Comparison of ENCODE assay signal across 28 cellular contexts in the genomic region with DNA sequence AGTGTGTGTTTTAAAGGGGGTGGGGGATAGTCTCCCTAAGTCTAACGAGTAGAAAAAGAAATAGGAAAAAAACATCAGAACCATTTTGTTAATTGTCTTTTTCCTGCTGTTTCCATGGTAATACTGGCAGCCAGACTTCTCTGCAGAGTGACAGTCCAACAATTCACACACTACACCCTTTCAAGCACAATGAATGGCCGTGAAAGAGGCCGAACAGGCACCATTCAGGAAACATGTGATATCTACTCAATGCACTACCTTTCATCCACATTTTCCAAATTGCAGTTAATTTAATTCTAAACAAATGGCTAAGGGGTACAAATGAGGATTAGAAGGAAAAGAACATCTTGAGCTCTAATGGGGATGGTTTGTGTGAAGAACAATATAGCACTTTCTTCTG.
DNase-seq lines count a peak whose midpoint lies in the region; ATAC-seq and TF ChIP-seq lines count a peak whose summit lies in the region.
"Had no signal": no experiment of that assay in that cellular context is flagged by ENCODE, and none has a peak within 500 bp of the region (broad histone marks: within the 10 kb centered on the region; RNA-seq: fewer than 3 reads in every experiment).

No MANE protein-coding gene starts in this region.

- no peak overlapping the region for H3K9ac ChIP-seq in PC-3 (ENCODE audit: low read length)
- H3K9ac ChIP-seq: BLaER1 had no signal

- peaks cover 35% of the 10 kb centered on the region for H3K4me1 Mint-ChIP-seq in brain
- H3K4me1 Mint-ChIP-seq in activated T-cell treated with anti-CD3 and anti-CD28 coated beads, Interleukin-2, amount 50 U/mL, for 72 hours (ENCODE audit: low read depth) = no peaks in the 10 kb centered on the region
- H3K4me1 Mint-ChIP-seq: activated CD4-positive, alpha-beta memory T cell treated with anti-CD3 and anti-CD28 coated beads, Interleukin-2, amount 10 ng/mL, durations not matched to agents 7 days and 5 days; activated naive CD4-positive, alpha-beta T cell treated with anti-CD3 and anti-CD28 coated beads, Interleukin-2, amount 10 ng/mL, durations not matched to agents 7 days and 5 days; naive thymus-derived CD4-positive, alpha-beta T cell; stimulated activated naive CD8-positive, alpha-beta T cell treated with anti-CD3 and anti-CD28 coated beads, Interleukin-15, amount 100 ng/mL, for 72 hours had no signal

- ATAC-seq in PC-3 = no peak
- ATAC-seq in activated T-cell treated with anti-CD3 and anti-CD28 coated beads, Interleukin-2, amount 50 U/mL, for 72 hours (replicated peaks in 1 of 2) = no peak
- ATAC-seq in HG03565 (IDR thresholded peaks at IDR 0.05; ENCODE audit: unreplicated experiment) = no peak
- ATAC-seq: K562; naive thymus-derived CD4-positive, alpha-beta T cell; pancreas; right cardiac atrium; Right ventricle myocardium inferior; stimulated activated naive CD8-positive, alpha-beta T cell treated with anti-CD3 and anti-CD28 coated beads, Interleukin-15, amount 100 ng/mL, for 72 hours had no signal

- H3K4me3 ChIP-seq in PC-3 (ENCODE audit: low read length) = no peak overlapping the region
- H3K4me3 ChIP-seq: adrenal gland, BLaER1, K562, pancreas, PC-9, smooth muscle cell, transverse colon had no signal

- BruUV-seq in PC-3 (replicated peaks; lab: Mats Ljungman, UMichigan) = no TSS peak

- no peaks in the 10 kb centered on the region for H3K9me3 ChIP-seq in PC-3 (ENCODE audit: low read length)
- H3K9me3 ChIP-seq: adrenal gland, BLaER1, pancreas, transverse colon had no signal

- H3K27me3 ChIP-seq in PC-3 (ENCODE audit: low read length) = no peaks in the 10 kb centered on the region
- H3K27me3 ChIP-seq: adrenal gland, BLaER1, pancreas, transverse colon had no signal

- H4K20me1 ChIP-seq in PC-3 (ENCODE audit: low read length) = no peaks in the 10 kb centered on the region
- H4K20me1 ChIP-seq: BLaER1 had no signal

- peak overlapping the region in 4 of 5 experiments; percentile 34 to 71 (median 55) for H3K4me3 Mint-ChIP-seq in brain
- no peak overlapping the region for H3K4me3 Mint-ChIP-seq in activated T-cell treated with anti-CD3 and anti-CD28 coated beads, Interleukin-2, amount 50 U/mL, for 72 hours
- H3K4me3 Mint-ChIP-seq: activated CD4-positive, alpha-beta memory T cell treated with anti-CD3 and anti-CD28 coated beads, Interleukin-2, amount 10 ng/mL, durations not matched to agents 7 days and 5 days; activated naive CD4-positive, alpha-beta T cell treated with anti-CD3 and anti-CD28 coated beads, Interleukin-2, amount 10 ng/mL, durations not matched to agents 7 days and 5 days; mesothelial cell of epicardium; naive thymus-derived CD4-positive, alpha-beta T cell; stimulated activated naive CD8-positive, alpha-beta T cell treated with anti-CD3 and anti-CD28 coated beads, Interleukin-15, amount 100 ng/mL, for 72 hours had no signal

- CTCF ChIA-PET in PC-3 (lab: Charles Lee) = no interaction called here

- no peak for TF ChIP-seq CTCF in PC-3 (conservative IDR thresholded peaks at IDR 0.05; ENCODE audit: low read depth, low read length)
- no peak for TF ChIP-seq CTCF in brain (conservative IDR thresholded peaks at IDR 0.05)

- no peaks in the 10 kb centered on the region for H3F3A ChIP-seq in PC-3 (ENCODE audit: low read length, unreplicated experiment)

- no peaks in the 10 kb centered on the region for H3K36me3 Mint-ChIP-seq in brain
- no peaks in the 10 kb centered on the region for H3K36me3 Mint-ChIP-seq in activated T-cell treated with anti-CD3 and anti-CD28 coated beads, Interleukin-2, amount 50 U/mL, for 72 hours (ENCODE audit: insufficient read depth in 2 of 2)
- H3K36me3 Mint-ChIP-seq: activated naive CD4-positive, alpha-beta T cell treated with anti-CD3 and anti-CD28 coated beads, Interleukin-2, amount 10 ng/mL, durations not matched to agents 7 days and 5 days; mesothelial cell of epicardium; naive thymus-derived CD4-positive, alpha-beta T cell had no signal

- H3K9me3 Mint-ChIP-seq in brain = peaks cover 0 to 5% (median 0%) of the 10 kb centered on the region in 5 experiments
- no peaks in the 10 kb centered on the region for H3K9me3 Mint-ChIP-seq in activated T-cell treated with anti-CD3 and anti-CD28 coated beads, Interleukin-2, amount 50 U/mL, for 72 hours
- H3K9me3 Mint-ChIP-seq: mesothelial cell of epicardium had no signal

- H2AFZ ChIP-seq in PC-3 (ENCODE audit: low read length) = 0 out of 2 replicates have a peak overlapping the region, but pooled peaks have one; percentile 3
- H2AFZ ChIP-seq: PC-9 had no signal

- H3K4me2 ChIP-seq in PC-3 (ENCODE audit: low read length) = no peak overlapping the region
- H3K4me2 ChIP-seq: BLaER1, PC-9, smooth muscle cell had no signal

- H3K36me3 ChIP-seq in PC-3 (ENCODE audit: low read depth, low read length) = no peaks in the 10 kb centered on the region
- H3K36me3 ChIP-seq: adrenal gland, BLaER1, pancreas, transverse colon had no signal

- peaks cover 27% of the 10 kb centered on the region for H3K4me1 ChIP-seq in PC-3 (ENCODE audit: insufficient read depth, low read length)
- H3K4me1 ChIP-seq: adrenal gland, BLaER1, pancreas had no signal

- POLR2A ChIA-PET in PC-3 (lab: Charles Lee; ENCODE audit: unreplicated experiment) = no interaction called here

- no peaks in the 10 kb centered on the region for H3K9me2 ChIP-seq in PC-3 (replicated peaks; ENCODE audit: low read length)

- H3K79me2 ChIP-seq in PC-3 (ENCODE audit: low read length) = no peaks in the 10 kb centered on the region

- DNase-seq in PC-3 = no peak
- DNase-seq in inferior parietal cortex (ENCODE audit: extremely low spot score) = peak; percentile 68
- DNase-seq in putamen (ENCODE audit: low spot score) = peak; percentile 76
- DNase-seq in activated T-cell treated with anti-CD3 and anti-CD28 coated beads, Interleukin-2, amount 50 U/mL, for 72 hours = no peak
- DNase-seq in DMS53 (lab: John Stamatoyannopoulos, UW) = no peak
- DNase-seq: activated CD4-positive, alpha-beta memory T cell treated with anti-CD3 and anti-CD28 coated beads, Interleukin-2, amount 10 ng/mL, durations not matched to agents 7 days and 5 days; activated CD8-positive, alpha-beta memory T cell treated with anti-CD3 and anti-CD28 coated beads, Interleukin-2, amount 50 U/mL, for 4 hours; activated naive CD4-positive, alpha-beta T cell treated with anti-CD3 and anti-CD28 coated beads, Interleukin-2, amount 10 ng/mL, durations not matched to agents 7 days and 5 days; adrenal gland; effector CD4-positive, alpha-beta T cell; H7; naive thymus-derived CD4-positive, alpha-beta T cell; NCI-H1048; NCI-H187; NCI-H524 treated with DMSO at 0.1 percent for 48 hours; pancreas; PC-9; right cardiac atrium; stimulated activated naive CD8-positive, alpha-beta T cell treated with anti-CD3 and anti-CD28 coated beads, Interleukin-15, amount 100 ng/mL, for 72 hours; T-helper 2 cell; transverse colon had no signal

- H3K27ac Mint-ChIP-seq in brain = peak overlapping the region; percentile 17 to 93 (median 83)
- H3K27ac Mint-ChIP-seq in activated T-cell treated with anti-CD3 and anti-CD28 coated beads, Interleukin-2, amount 50 U/mL, for 72 hours = no peak overlapping the region
- H3K27ac Mint-ChIP-seq: activated CD4-positive, alpha-beta memory T cell treated with anti-CD3 and anti-CD28 coated beads, Interleukin-2, amount 10 ng/mL, durations not matched to agents 7 days and 5 days; activated naive CD4-positive, alpha-beta T cell treated with anti-CD3 and anti-CD28 coated beads, Interleukin-2, amount 10 ng/mL, durations not matched to agents 7 days and 5 days; mesothelial cell of epicardium; naive thymus-derived CD4-positive, alpha-beta T cell; stimulated activated naive CD8-positive, alpha-beta T cell treated with anti-CD3 and anti-CD28 coated beads, Interleukin-15, amount 100 ng/mL, for 72 hours had no signal

- H3K27me3 Mint-ChIP-seq in brain = no peaks in the 10 kb centered on the region
- H3K27me3 Mint-ChIP-seq in activated T-cell treated with anti-CD3 and anti-CD28 coated beads, Interleukin-2, amount 50 U/mL, for 72 hours (ENCODE audit: low read depth) = no peaks in the 10 kb centered on the region
- H3K27me3 Mint-ChIP-seq: activated CD4-positive, alpha-beta memory T cell treated with anti-CD3 and anti-CD28 coated beads, Interleukin-2, amount 10 ng/mL, durations not matched to agents 7 days and 5 days; activated naive CD4-positive, alpha-beta T cell treated with anti-CD3 and anti-CD28 coated beads, Interleukin-2, amount 10 ng/mL, durations not matched to agents 7 days and 5 days; naive thymus-derived CD4-positive, alpha-beta T cell; stimulated activated naive CD8-positive, alpha-beta T cell treated with anti-CD3 and anti-CD28 coated beads, Interleukin-15, amount 100 ng/mL, for 72 hours had no signal

- no peak overlapping the region for H3K27ac ChIP-seq in PC-3 (ENCODE audit: low read length)
- H3K27ac ChIP-seq: adrenal gland, BLaER1, pancreas, PC-9, transverse colon had no signal

- intact Hi-C loops in PC-3 (cut with micrococcal nuclease) = no loop called here

Comparison
In these comparisons a context has a peak if more than half of its experiments do, and no peak if none do; other contexts are left out.
1. DNase-seq: peak in inferior parietal cortex (single experiment) and putamen (single experiment); none in PC-3 (single experiment), activated T-cell treated with anti-CD3 and anti-CD28 coated beads, Interleukin-2, amount 50 U/mL, for 72 hours (0 of 2) and DMS53 (single experiment).
2. H3K4me3 Mint-ChIP-seq: peak in brain (4 of 5); none in activated T-cell treated with anti-CD3 and anti-CD28 coated beads, Interleukin-2, amount 50 U/mL, for 72 hours (0 of 2).